Comparison of ENCODE assay signal across 33 cellular contexts in the genomic region with DNA sequence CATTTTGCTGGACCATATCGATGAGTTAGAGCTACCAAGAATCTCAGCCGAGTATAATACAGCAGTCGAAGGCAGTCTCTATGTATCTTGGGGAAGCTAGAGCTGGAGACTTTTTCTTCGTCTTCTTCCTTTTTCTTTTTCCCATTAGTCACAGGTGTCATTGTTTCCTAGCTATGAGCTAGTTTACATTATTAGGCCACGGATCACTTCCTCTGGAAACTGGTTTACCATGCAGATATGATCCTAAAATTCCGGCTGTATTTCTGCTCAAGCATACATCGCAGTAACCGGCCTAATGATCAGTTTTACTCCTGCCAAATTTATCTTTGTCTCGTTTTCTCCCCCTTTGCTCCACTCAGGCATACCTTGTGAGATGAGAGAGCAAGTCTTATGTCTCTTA.
"Had no signal": no experiment of that assay in that cellular context is flagged by ENCODE, and none has a peak within 500 bp of the region (broad histone marks: within the 10 kb centered on the region; RNA-seq: fewer than 3 reads in every experiment).

No MANE protein-coding gene starts in this region.

- H3K27me3 ChIP-seq: body of pancreas, cardiac muscle cell, colonic mucosa, pancreas, stomach, thyroid gland, upper lobe of left lung had no signal

- H3K36me3 ChIP-seq: cardiac muscle cell, colonic mucosa, pancreas, prostate gland, thyroid gland, upper lobe of left lung had no signal

- H3K4me2 ChIP-seq: smooth muscle cell had no signal

- H3K9me3 Mint-ChIP-seq: effector memory CD8-positive, alpha-beta T cell; nephron; stimulated activated memory B cell treated with anti-CD40 and anti-IgM and Interleukin-4, amounts not matched to agents 10 μg/mL and 1 μg/mL and 100 μg/mL, for 72 hours had no signal

- H3K27ac Mint-ChIP-seq: activated naive CD8-positive, alpha-beta T cell; effector memory CD8-positive, alpha-beta T cell; nephron; stimulated activated memory B cell treated with anti-CD40 and anti-IgM and Interleukin-4, amounts not matched to agents 10 μg/mL and 1 μg/mL and 100 μg/mL, for 72 hours had no signal

- H3K4me1 Mint-ChIP-seq: stimulated activated memory B cell treated with anti-CD40 and anti-IgM and Interleukin-4, amounts not matched to agents 10 μg/mL and 1 μg/mL and 100 μg/mL, for 72 hours had no signal

- H3K4me3 Mint-ChIP-seq: activated naive CD8-positive, alpha-beta T cell; effector memory CD8-positive, alpha-beta T cell; nephron; stimulated activated memory B cell treated with anti-CD40 and anti-IgM and Interleukin-4, amounts not matched to agents 10 μg/mL and 1 μg/mL and 100 μg/mL, for 72 hours had no signal

- H3K27ac ChIP-seq: body of pancreas, cardiac muscle cell, colonic mucosa, epithelial cell of prostate, pancreas, prostate gland, stomach, thyroid gland, VCaP had no signal

- H3K4me1 ChIP-seq: body of pancreas, pancreas, prostate gland had no signal

- DNase-seq: activated CD4-positive, alpha-beta T cell treated with anti-CD3 and anti-CD28 coated beads for 48 hours; activated CD4-positive, alpha-beta T cell treated with anti-CD3 and anti-CD28 coated beads, Interleukin-2, amount 50 U/mL, for 48 hours; activated CD8-positive, alpha-beta memory T cell treated with anti-CD3 and anti-CD28 coated beads for 24 hours; activated effector memory CD4-positive, alpha-beta T cell treated with Interleukin-2 at 50 U/mL for 16 hours; activated naive CD4-positive, alpha-beta T cell treated with Interleukin-2 at 50 U/mL for 16 hours; aorta; body of pancreas; cerebellar nuclear complex; colonic mucosa; effector memory CD8-positive, alpha-beta T cell; islet precursor cell; left cardiac atrium; left ventricle myocardium superior; mammary epithelial cell; pancreas; stimulated activated CD4-positive, alpha-beta T cell treated with anti-CD3 and anti-CD28 coated beads, Interleukin-1b, Interleukin-23, amount 100 ng/mL, for 48 hours; stimulated activated CD4-positive, alpha-beta T cell treated with anti-CD3 and anti-CD28 coated beads, Interleukin-4, amount 100 ng/mL, for 4 hours; stimulated activated CD8-positive, alpha-beta memory T cell treated with anti-CD3 and anti-CD28 coated beads, Interleukin-4, amount 100 ng/mL, for 48 hours; stomach; T-helper 9 cell; thyroid gland; upper lobe of left lung had no signal

- ATAC-seq: activated CD4-positive, CD25-positive, alpha-beta regulatory T cell treated with anti-CD3 and anti-CD28 coated beads, Interleukin-2, amount 50 U/mL, for 24 hours; body of pancreas; effector memory CD8-positive, alpha-beta T cell; left cardiac atrium; left ventricle myocardium superior; pancreas; stimulated activated memory B cell treated with anti-CD40 and anti-IgM and Interleukin-4, amounts not matched to agents 10 μg/mL and 1 μg/mL and 100 μg/mL, for 72 hours had no signal

- FAIRE-seq: frontal cortex, pancreas, TTC549 had no signal

- H3K4me3 ChIP-seq: body of pancreas, cardiac muscle cell, colonic mucosa, pancreas, prostate gland, smooth muscle cell, stomach, thyroid gland, upper lobe of left lung had no signal

- H3K27me3 Mint-ChIP-seq: activated naive CD8-positive, alpha-beta T cell; effector memory CD8-positive, alpha-beta T cell; stimulated activated memory B cell treated with anti-CD40 and anti-IgM and Interleukin-4, amounts not matched to agents 10 μg/mL and 1 μg/mL and 100 μg/mL, for 72 hours had no signal

- H3K9me3 ChIP-seq: body of pancreas, colonic mucosa, pancreas, prostate gland, stomach, thyroid gland, upper lobe of left lung had no signal
